Comparison of ENCODE assay signal across 8 cellular contexts in the genomic region with DNA sequence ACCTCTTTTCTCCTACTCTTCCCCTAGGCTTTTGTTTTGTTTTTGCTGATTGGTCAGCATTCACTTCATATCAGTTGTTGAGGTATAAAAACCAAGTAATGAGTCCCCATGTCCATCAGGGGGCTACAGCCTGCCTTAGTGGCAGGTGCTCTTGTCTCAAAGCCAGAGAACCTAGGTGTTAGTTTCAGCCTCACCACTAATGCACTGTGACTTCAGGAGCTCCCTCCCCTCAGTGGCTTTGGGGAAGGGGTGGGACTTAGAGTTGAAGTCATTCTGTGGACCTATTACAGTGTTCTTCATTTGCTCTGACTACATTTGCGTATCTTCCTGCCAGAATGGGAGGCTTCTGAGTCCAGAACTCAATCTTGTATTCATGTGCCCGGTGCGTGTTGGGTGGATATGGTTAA. TPM values are rescaled to one million over a fixed set of nuclear protein-coding genes. Genes with fewer than 3 reads are reported as not detected.
DNase-seq lines count a peak whose midpoint lies in the region; ATAC-seq and TF ChIP-seq lines count a peak whose summit lies in the region.

No MANE protein-coding gene starts in this region.

- no peaks in the 10 kb centered on the region for H3K36me3 ChIP-seq in GM06990 (ENCODE audit: control insufficient read depth, insufficient read depth, low read length)

- TF ChIP-seq CTCF in GM06990 (IDR thresholded peaks at IDR 0.05; ENCODE audit: insufficient read depth, low read length, poor library complexity, severe bottlenecking) = peak; percentile 57
- TF ChIP-seq CTCF in activated B cell treated with CpG ODN at 0.5 μM for 24 hours (IDR thresholded peaks at IDR 0.05) = no peak
- TF ChIP-seq CTCF in lower leg skin (IDR thresholded peaks at IDR 0.05) = no peak

- H3K9me3 Mint-ChIP-seq in activated B cell treated with CpG ODN at 0.5 μM for 24 hours = peaks cover 2% of the 10 kb centered on the region

- ATAC-seq in GM19324 (IDR thresholded peaks at IDR 0.05; ENCODE audit: low FRiP score, unreplicated experiment) (peak; percentile 99), HG03135 (IDR thresholded peaks at IDR 0.05; ENCODE audit: unreplicated experiment) (peak; percentile 100), activated B cell treated with CpG ODN at 0.5 μM for 24 hours (ENCODE audit: low read depth) (peak; percentile 99)

- intact Hi-C loops in activated B cell treated with CpG ODN at 0.5 μM for 24 hours (cut with micrococcal nuclease) = loop anchor here (1.0 to 5.0 kb wide), 2 partner anchors 41 to 63 kb away; no protein-coding TSS in a partner anchor
- intact Hi-C loops in lower leg skin (cut with DNase I; ENCODE audit: low total_unique reads) = no loop called here

- H3K27me3 ChIP-seq in GM06990 (replicated peaks; ENCODE audit: control insufficient read depth, insufficient read depth, low read length) = no peaks in the 10 kb centered on the region

- H3K4me3 Mint-ChIP-seq in activated B cell treated with CpG ODN at 0.5 μM for 24 hours = peak overlapping the region; percentile 45

- peaks cover 3% of the 10 kb centered on the region for H3K36me3 Mint-ChIP-seq in activated B cell treated with CpG ODN at 0.5 μM for 24 hours (ENCODE audit: low read depth)

- H3K4me1 Mint-ChIP-seq in activated B cell treated with CpG ODN at 0.5 μM for 24 hours = peaks cover 45% of the 10 kb centered on the region

- H3K4me3 ChIP-seq in GM06990 (replicated peaks; ENCODE audit: low read depth, low read length) (no peak overlapping the region), lower leg skin (ENCODE audit: low read depth, poor library complexity, severe bottlenecking) (no peak overlapping the region)

- POLR2A ChIA-PET in activated B cell treated with CpG ODN at 0.5 μM for 24 hours (lab: Charles Lee) = interaction anchor here (1.0 to 1.3 kb wide), 3 partner anchors 8 to 76 kb away, joined by 3 to 12 read pairs (median 5); a partner anchor contains a TSS

- TF ChIP-seq POLR2A in lower leg skin (IDR thresholded peaks at IDR 0.05) = no peak

- H3K27ac Mint-ChIP-seq in activated B cell treated with CpG ODN at 0.5 μM for 24 hours = peak overlapping the region; percentile 67

- CTCF ChIA-PET in activated B cell treated with CpG ODN at 0.5 μM for 24 hours (lab: Charles Lee) = interaction anchor here (0.7 kb wide), 1 partner anchor 76 kb away, joined by 3 read pairs; a partner anchor contains a TSS

- DNase-seq in GM06990 (ENCODE audit: extremely low read depth, insufficient read length) = peak; percentile 71
- peak; percentile 21 for DNase-seq in activated B cell treated with CpG ODN at 0.5 μM for 24 hours
- peak; percentile 16 for DNase-seq in stimulated activated CD4-positive, alpha-beta T cell treated with anti-CD3 and anti-CD28 coated beads, Interleukin-4, amount 100 ng/mL, for 48 hours (ENCODE audit: low read depth in 2 of 2)
- no peak for DNase-seq in lower leg skin (ENCODE audit: low spot score in 2 of 2)
- no peak for DNase-seq in ecto neural progenitor cell (ENCODE audit: low spot score)
- no peak for DNase-seq in SKM-1 treated with dmso at 0.1 percent for 144 hours (lab: John Stamatoyannopoulos, UW; ENCODE audit: unreplicated experiment)

- H3K27me3 Mint-ChIP-seq in activated B cell treated with CpG ODN at 0.5 μM for 24 hours = no peaks in the 10 kb centered on the region

- 95 to 97% methylated on average over 3 of the region's 3 CpGs for WGBS in lower leg skin, 2 donors

RNA-seq across cellular contexts. Expression of a gene that starts 41.6 kb away (rescaled TPM):
- 55.0 and 55.4 TPM in 2 replicates for total RNA-seq in activated B cell treated with CpG ODN at 0.5 μM for 24 hours
- total RNA-seq in lower leg skin = 10 to 100 TPM; 24.3 to 58.2 (median 39.9) TPM

Comparison
In these comparisons a context has a peak if more than half of its experiments do, and no peak if none do; other contexts are left out.
1. DNase-seq: peak in GM06990 (single experiment), activated B cell treated with CpG ODN at 0.5 μM for 24 hours (single experiment) and stimulated activated CD4-positive, alpha-beta T cell treated with anti-CD3 and anti-CD28 coated beads, Interleukin-4, amount 100 ng/mL, for 48 hours (2 of 2); none in lower leg skin (0 of 2), ecto neural progenitor cell (single experiment) and SKM-1 treated with dmso at 0.1 percent for 144 hours (single experiment).
2. Peak in every context shown above with its lines, with median percentiles within 50 percentile points of each other: ATAC-seq.